In genomic region chr18:75827781-75828274, GRCh38 we compare ENCODE assay signal across 15 cellular contexts.
DNase-seq lines count a peak whose midpoint lies in the region; ATAC-seq and TF ChIP-seq lines count a peak whose summit lies in the region.
"Had no signal": no experiment of that assay in that cellular context is flagged by ENCODE, and none has a peak within 500 bp of the region (broad histone marks: within the 10 kb centered on the region; RNA-seq: fewer than 3 reads in every experiment).

No MANE protein-coding gene starts in this region.

- peak; percentile 59 for ATAC-seq in WTC11
- ATAC-seq in left lung = peak; percentile 76
- no peak for ATAC-seq in gastrocnemius medialis
- ATAC-seq in GM19351 (IDR thresholded peaks at IDR 0.05; ENCODE audit: unreplicated experiment) = no peak

- TF ChIP-seq POLR2A in transverse colon (IDR thresholded peaks at IDR 0.05) (no peak), gastrocnemius medialis (IDR thresholded peaks at IDR 0.05) (no peak)

- WGBS in transverse colon (ENCODE audit: low coverage in 1 of 2), 2 donors = 48 to 69% methylated on average over 6 of the region's 6 CpGs

- no peak overlapping the region for H3K4me3 ChIP-seq in LNCaP clone FGC (ENCODE audit: low read depth, low read length)
- no peak overlapping the region for H3K4me3 ChIP-seq in left lung
- no peak overlapping the region for H3K4me3 ChIP-seq in transverse colon
- no peak overlapping the region for H3K4me3 ChIP-seq in gastrocnemius medialis
- H3K4me3 ChIP-seq: SJSA1 had no signal

- no peak overlapping the region for H3K4me3 Mint-ChIP-seq in WTC11
- H3K4me3 Mint-ChIP-seq: CD4-positive, alpha-beta T cell; IgD-negative memory B cell had no signal

- H3K36me3 ChIP-seq in left lung = no peaks in the 10 kb centered on the region
- no peaks in the 10 kb centered on the region for H3K36me3 ChIP-seq in transverse colon
- H3K36me3 ChIP-seq in gastrocnemius medialis = no peaks in the 10 kb centered on the region
- H3K36me3 ChIP-seq: SJSA1 had no signal

- H3K27ac ChIP-seq in left lung = no peak overlapping the region
- peak overlapping the region; percentile 16 to 42 (median 29) for H3K27ac ChIP-seq in transverse colon
- no peak overlapping the region for H3K27ac ChIP-seq in gastrocnemius medialis
- H3K27ac ChIP-seq: SJSA1 had no signal

- peaks cover 20% of the 10 kb centered on the region for H3K9me3 Mint-ChIP-seq in WTC11
- H3K9me3 Mint-ChIP-seq: CD4-positive, alpha-beta T cell had no signal

- in situ Hi-C loops in transverse colon (cut with MboI; ENCODE audit: low pct_ligation_motif_present in 1 of 4, low pct_unique_long_range_greater_than_20kb in 1 of 4, low sequenced_read_pairs in 3 of 4) = no loop called here
- in situ Hi-C loops in gastrocnemius medialis (cut with MboI; ENCODE audit: low sequenced_read_pairs in 4 of 4) = no loop called here

- no peak for TF ChIP-seq EP300 in transverse colon (IDR thresholded peaks at IDR 0.05; ENCODE audit: low read depth)

- peaks cover 4% of the 10 kb centered on the region for H3K36me3 Mint-ChIP-seq in WTC11
- H3K36me3 Mint-ChIP-seq: IgD-negative memory B cell had no signal

- H3K27me3 Mint-ChIP-seq in WTC11 (ENCODE audit: low read depth) = no peaks in the 10 kb centered on the region
- H3K27me3 Mint-ChIP-seq: IgD-negative memory B cell had no signal

- H3K9me3 ChIP-seq in left lung = no peaks in the 10 kb centered on the region
- no peaks in the 10 kb centered on the region for H3K9me3 ChIP-seq in transverse colon
- H3K9me3 ChIP-seq in gastrocnemius medialis = no peaks in the 10 kb centered on the region
- H3K9me3 ChIP-seq: SJSA1 had no signal

- H3K4me1 Mint-ChIP-seq in WTC11 = peaks cover 47% of the 10 kb centered on the region
- H3K4me1 Mint-ChIP-seq: IgD-negative memory B cell had no signal

- CTCF ChIA-PET in WTC11 (lab: Charles Lee) = no interaction called here

- H3K4me1 ChIP-seq in left lung (no peaks in the 10 kb centered on the region), transverse colon (peaks cover 0 to 32% (median 0%) of the 10 kb centered on the region in 4 donors), gastrocnemius medialis (no peaks in the 10 kb centered on the region)
- H3K4me1 ChIP-seq: SJSA1 had no signal

- POLR2A ChIA-PET in WTC11 (lab: Charles Lee) = no interaction called here

- intact Hi-C loops in left lung (cut with DNase I) = no loop called here
- intact Hi-C loops in transverse colon (cut with DNase I; ENCODE audit: low total_unique reads) = no loop called here
- intact Hi-C loops in gastrocnemius medialis (cut with DNase I; ENCODE audit: low total_unique reads) = no loop called here

- no peaks in the 10 kb centered on the region for H3K27me3 ChIP-seq in left lung
- no peaks in the 10 kb centered on the region for H3K27me3 ChIP-seq in transverse colon
- H3K27me3 ChIP-seq in gastrocnemius medialis = no peaks in the 10 kb centered on the region
- H3K27me3 ChIP-seq: SJSA1 had no signal

- DNase-seq in LNCaP clone FGC (ENCODE audit: low read depth) (peak; percentile 70), WTC11 (ENCODE audit: low spot score) (no peak), left lung (no peak), transverse colon (no peak), gastrocnemius medialis (no peak), NCI-H774 (lab: John Stamatoyannopoulos, UW) (no peak)
- DNase-seq: CD4-positive, alpha-beta T cell; DMS53; Kasumi-1; NCI-H1105 treated with DMSO at 0.1 percent for 48 hours; NCI-H187 treated with DMSO at 0.1 percent for 48 hours; NCI-H510A treated with DMSO at 0.1 percent for 48 hours had no signal

- H3K27ac Mint-ChIP-seq in WTC11 = peak overlapping the region; percentile 10; the same call in 1 of the 2 replicates
- H3K27ac Mint-ChIP-seq: CD4-positive, alpha-beta T cell had no signal

- TF ChIP-seq CTCF in LNCaP clone FGC (IDR thresholded peaks at IDR 0.05; ENCODE audit: control insufficient read depth, extremely low read depth, insufficient read depth) = no peak
- no peak for TF ChIP-seq CTCF in WTC11 (IDR thresholded peaks at IDR 0.05)
- TF ChIP-seq CTCF in left lung (IDR thresholded peaks at IDR 0.05) = no peak
- no peak for TF ChIP-seq CTCF in transverse colon (IDR thresholded peaks at IDR 0.05)
- no peak for TF ChIP-seq CTCF in gastrocnemius medialis (IDR thresholded peaks at IDR 0.05 in 4 of 5, conservative IDR thresholded peaks at IDR 0.05 in 1 of 5)

TF ChIP-seq in WTC11, 78 proteins besides CTCF, POLR2A, EP300 and RAD21:
- TF ChIP-seq, protein P1, sequence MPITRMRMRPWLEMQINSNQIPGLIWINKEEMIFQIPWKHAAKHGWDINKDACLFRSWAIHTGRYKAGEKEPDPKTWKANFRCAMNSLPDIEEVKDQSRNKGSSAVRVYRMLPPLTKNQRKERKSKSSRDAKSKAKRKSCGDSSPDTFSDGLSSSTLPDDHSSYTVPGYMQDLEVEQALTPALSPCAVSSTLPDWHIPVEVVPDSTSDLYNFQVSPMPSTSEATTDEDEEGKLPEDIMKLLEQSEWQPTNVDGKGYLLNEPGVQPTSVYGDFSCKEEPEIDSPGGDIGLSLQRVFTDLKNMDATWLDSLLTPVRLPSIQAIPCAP (CRISPR knock-in tag; IDR thresholded peaks at IDR 0.05) = no peak
- TF ChIP-seq ZNF121 (CRISPR knock-in tag; IDR thresholded peaks at IDR 0.05) = peak; percentile 64; the same call in 1 of the 2 replicates
TF ChIP-seq in WTC11: peak in this region for 1.

Comparison
In these comparisons a context has a peak if more than half of its experiments do, and no peak if none do; other contexts are left out.
1. ATAC-seq: peak in WTC11 (single experiment) and left lung (single experiment); none in gastrocnemius medialis (0 of 2) and GM19351 (single experiment).
2. H3K27ac ChIP-seq: peak in transverse colon (4 of 4); none in left lung (0 of 2) and gastrocnemius medialis (0 of 4).